Comparison of ENCODE assay signal across 16 cellular contexts in the genomic region with DNA sequence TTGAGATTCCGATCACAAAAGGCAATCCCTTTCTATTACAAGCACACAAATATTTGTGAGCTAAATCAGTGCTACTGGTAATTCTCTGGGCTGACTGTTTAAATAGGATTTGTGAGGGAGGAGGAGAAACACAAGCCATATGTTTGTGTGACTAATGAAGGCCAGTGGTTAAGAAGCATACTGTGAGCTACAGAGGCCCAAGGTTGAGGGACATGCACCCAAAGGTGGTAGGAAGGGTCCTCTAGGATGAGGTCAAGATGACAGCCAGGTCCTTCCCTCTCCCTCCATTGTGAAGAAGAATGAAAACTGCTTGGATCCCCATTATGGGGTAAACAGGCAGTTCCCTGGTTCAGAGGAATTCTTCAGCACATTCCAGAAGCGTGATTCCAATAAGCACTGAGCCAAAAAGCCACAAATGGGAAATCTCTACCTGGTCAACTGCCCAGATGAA.
DNase-seq lines count a peak whose midpoint lies in the region; ATAC-seq and TF ChIP-seq lines count a peak whose summit lies in the region.
"Had no signal": no experiment of that assay in that cellular context is flagged by ENCODE, and none has a peak within 500 bp of the region (broad histone marks: within the 10 kb centered on the region; RNA-seq: fewer than 3 reads in every experiment).

No MANE protein-coding gene starts in this region.

- peaks cover 29% of the 10 kb centered on the region for H3K4me1 Mint-ChIP-seq in HFFc6 (ENCODE audit: low read depth)

- H3K27me3 Mint-ChIP-seq in HFFc6 (ENCODE audit: insufficient read depth): no peaks in the 10 kb centered on the region

- DNase-seq in ACHN: peak; percentile 77
- peak; percentile 83 for DNase-seq in HFFc6
- DNase-seq in astrocyte of the cerebellum (ENCODE audit: low read depth): peak; percentile 87
- DNase-seq in hepatic stellate cell (ENCODE audit: low spot score): peak; percentile 24
- no peak for DNase-seq in NCI-H2196 treated with DMSO at 0.1 percent for 48 hours (lab: John Stamatoyannopoulos, UW; ENCODE audit: unreplicated experiment)
- no peak for DNase-seq in ureter (ENCODE audit: low spot score)
- no peak for DNase-seq in RKO (ENCODE audit: low spot score)
- DNase-seq: activated CD4-positive, alpha-beta T cell treated with anti-CD3 and anti-CD28 coated beads, Interleukin-2, amount 50 U/mL, for 48 hours; activated naive CD4-positive, alpha-beta T cell; colonic mucosa; DND-41; NCI-H2171; T-helper 2 cell had no signal

- H3K4me3 Mint-ChIP-seq in HFFc6: peak overlapping the region; percentile 70
- H3K4me3 Mint-ChIP-seq: nephron had no signal

- H3K36me3 Mint-ChIP-seq in HFFc6 (ENCODE audit: low read depth): no peaks in the 10 kb centered on the region; the same call in 1 of the 2 replicates

- H3K9me3 Mint-ChIP-seq in HFFc6: peaks cover 10% of the 10 kb centered on the region

- H3K27ac Mint-ChIP-seq in HFFc6: peak overlapping the region; percentile 88
- H3K27ac Mint-ChIP-seq: nephron had no signal

- in situ Hi-C loops in ACHN (cut with HindIII; ENCODE audit: low pct_ligation_motif_present, low pct_unique_long_range_greater_than_20kb, low sequenced_read_pairs) (no loop called here), astrocyte of the cerebellum (cut with HindIII; ENCODE audit: low sequenced_read_pairs) (no loop called here)

- H3K4me3 ChIP-seq in astrocyte of the cerebellum (ENCODE audit: low read depth, low read length): no peak overlapping the region
- H3K4me3 ChIP-seq: colonic mucosa, vagina had no signal

- no peak for TF ChIP-seq CTCF in HFFc6 (IDR thresholded peaks at IDR 0.05)
- no peak for TF ChIP-seq CTCF in astrocyte of the cerebellum (IDR thresholded peaks at IDR 0.05; ENCODE audit: low read depth, low read length, missing control alignments)

- ATAC-seq in GM21717 (IDR thresholded peaks at IDR 0.05; ENCODE audit: unreplicated experiment): no peak

Comparison
In these comparisons a context has a peak if more than half of its experiments do, and no peak if none do; other contexts are left out.
1. DNase-seq: peak in ACHN (single experiment), HFFc6 (single experiment), astrocyte of the cerebellum (single experiment) and hepatic stellate cell (single experiment); none in NCI-H2196 treated with DMSO at 0.1 percent for 48 hours (single experiment), ureter (single experiment) and RKO (single experiment).